In the genomic region with DNA sequence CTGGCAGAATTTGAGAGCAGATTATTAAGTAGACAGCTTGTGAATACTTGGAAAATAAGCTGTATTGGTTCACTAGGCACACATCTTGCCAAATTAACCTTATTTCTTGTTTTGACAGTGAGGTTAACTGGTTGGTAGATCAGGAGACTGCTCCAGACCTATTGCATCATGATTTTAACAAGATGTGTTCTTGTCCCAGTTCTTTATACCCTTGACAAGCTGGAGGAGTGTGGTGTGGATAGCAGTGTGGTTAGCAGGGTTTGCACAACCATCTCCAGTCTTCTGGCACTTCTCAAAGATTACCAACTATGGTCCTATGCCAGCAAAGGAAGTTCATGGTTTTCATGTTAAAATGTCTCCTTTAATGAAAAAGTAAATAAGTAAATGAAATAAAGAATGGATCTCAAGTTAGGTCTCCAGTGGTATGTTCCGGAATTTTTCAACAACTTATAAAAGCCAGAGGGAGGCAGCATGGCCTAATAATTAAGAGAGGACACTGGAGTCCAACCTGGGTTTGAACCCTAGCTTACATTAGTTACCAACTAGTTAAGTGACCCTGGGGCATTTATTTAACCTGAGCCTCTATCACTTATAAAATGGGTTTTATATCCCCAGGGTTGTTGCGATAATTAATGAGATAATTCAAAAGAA, we compare ENCODE assay signal across 12 cellular contexts. TPM values are rescaled to one million over a fixed set of nuclear protein-coding genes. Genes with fewer than 3 reads are reported as not detected.
DNase-seq lines count a peak whose midpoint lies in the region; ATAC-seq and TF ChIP-seq lines count a peak whose summit lies in the region.
"Had no signal": no experiment of that assay in that cellular context is flagged by ENCODE, and none has a peak within 500 bp of the region (broad histone marks: within the 10 kb centered on the region; RNA-seq: fewer than 3 reads in every experiment).

No MANE protein-coding gene starts in this region.

- H3K4me1 ChIP-seq in transverse colon, result no peaks in the 10 kb centered on the region

- DNase-seq in DMS53 (lab: John Stamatoyannopoulos, UW) (peak; percentile 26), DMS53 treated with DMSO at 0.1 percent for 48 hours (lab: John Stamatoyannopoulos, UW; ENCODE audit: unreplicated experiment) (no peak), RPMI7951 (ENCODE audit: low read depth) (peak; percentile 1), fibroblast of villous mesenchyme (ENCODE audit: low read depth) (peak; percentile 83), sciatic nerve (ENCODE audit: low spot score) (no peak), NCI-H748 (lab: John Stamatoyannopoulos, UW; ENCODE audit: unreplicated experiment) (no peak), transverse colon (no peak)
- no peak for DNase-seq in activated CD4-positive, alpha-beta T cell treated with anti-CD3 and anti-CD28 coated beads, Interleukin-2, amount 50 U/mL, for 4 hours
- DNase-seq: activated T-cell treated with anti-CD3 and anti-CD28 coated beads for 4 hours; central memory CD4-positive, alpha-beta T cell; naive B cell; stimulated activated CD4-positive, alpha-beta T cell treated with anti-CD3 and anti-CD28 coated beads, Interleukin-1b, Interleukin-23, amount 100 ng/mL, for 48 hours had no signal

- 81 to 82% methylated on average over 2 of the region's 2 CpGs for WGBS in transverse colon (ENCODE audit: low coverage in 1 of 2), 2 donors

- H3K27ac ChIP-seq in transverse colon, result peak overlapping the region in 1 of 4 donors; percentile 24

- in situ Hi-C loops in transverse colon (cut with MboI; ENCODE audit: low pct_ligation_motif_present in 1 of 4, low pct_unique_long_range_greater_than_20kb in 1 of 4, low sequenced_read_pairs in 3 of 4), result loop anchor here in 2 of 4 donors (25.0 kb wide), 2 partner anchors 548 to 552 kb away; partner anchors contain the start of gene CHI3L2 (in 1 of the 2)

- H3K27me3 ChIP-seq in transverse colon, result peaks cover 6% of the 10 kb centered on the region

- H3K9me3 ChIP-seq in transverse colon, result no peaks in the 10 kb centered on the region

- no peak for TF ChIP-seq EP300 in transverse colon (IDR thresholded peaks at IDR 0.05; ENCODE audit: low read depth)

- no peak for TF ChIP-seq POLR2A in transverse colon (IDR thresholded peaks at IDR 0.05)

- H3K4me3 ChIP-seq in fibroblast of villous mesenchyme (ENCODE audit: low read depth, low read length), result no peak overlapping the region
- H3K4me3 ChIP-seq in transverse colon, result no peak overlapping the region

- intact Hi-C loops in sciatic nerve (cut with DNase I), result no loop called here
- intact Hi-C loops in transverse colon (cut with DNase I; ENCODE audit: low total_unique reads), result loop anchor here (10.0 kb wide), 1 partner anchor 565 kb away; no protein-coding TSS in a partner anchor

- TF ChIP-seq CTCF in fibroblast of villous mesenchyme (IDR thresholded peaks at IDR 0.05; ENCODE audit: insufficient read depth, low read depth, low read length) (no peak), transverse colon (IDR thresholded peaks at IDR 0.05) (peak in 1 of 5 experiments; percentile 18)

- H3K36me3 ChIP-seq in transverse colon, result no peaks in the 10 kb centered on the region

- peak; percentile 92 for ATAC-seq in sciatic nerve

RNA-seq across cellular contexts. Expression of gene DDX20, which starts 34.1 kb away (rescaled TPM):
- total RNA-seq in RPMI7951 (2014; rRNA removed; shearing (Covaris generic)), result 16.1 and 19.9 TPM in 2 replicates
- total RNA-seq in fibroblast of villous mesenchyme (17.1 and 30.7 TPM in 2 replicates), sciatic nerve (9.7 TPM), transverse colon (10 to 100 TPM in 2 of 4 donors, 1 to 10 TPM in 2; 7.1 to 17.1 (median 12.2) TPM)

RNA-seq across cellular contexts. Expression of gene INKA2, which starts 50.6 kb away (rescaled TPM):
- 1.3 and 1.4 TPM in 2 replicates for total RNA-seq in RPMI7951 (2014; rRNA removed; shearing (Covaris generic))
- total RNA-seq in fibroblast of villous mesenchyme (4.3 and 4.5 TPM in 2 replicates), sciatic nerve (17.9 TPM), transverse colon (1 to 10 TPM in 2 of 4 donors, not detected in 2; 1.8 to 2.7 TPM)

Comparison
In these comparisons a context has a peak if more than half of its experiments do, and no peak if none do; other contexts are left out.
1. DNase-seq: peak in DMS53 (single experiment), RPMI7951 (single experiment) and fibroblast of villous mesenchyme (single experiment); none in DMS53 treated with DMSO at 0.1 percent for 48 hours (single experiment), sciatic nerve (single experiment), activated CD4-positive, alpha-beta T cell treated with anti-CD3 and anti-CD28 coated beads, Interleukin-2, amount 50 U/mL, for 4 hours (0 of 2), NCI-H748 (single experiment) and transverse colon (single experiment).